Comparison of ENCODE assay signal across 8 cellular contexts in genomic region chr11:33857924-33858323, GRCh38. TPM values are rescaled to one million over a fixed set of nuclear protein-coding genes. Genes with fewer than 3 reads are reported as not detected.
DNase-seq lines count a peak whose midpoint lies in the region; ATAC-seq, FAIRE-seq and TF ChIP-seq lines count a peak whose summit lies in the region.

No MANE protein-coding gene starts in this region.

- H3K79me2 ChIP-seq in HepG2 (ENCODE audit: insufficient read depth, low read length) = no peaks in the 10 kb centered on the region

- in situ Hi-C loops in HepG2 (cut with HindIII; ENCODE audit: extremely low pct_ligation_motif_present, low pct_unique_long_range_greater_than_20kb) = loop anchor here (5.0 to 25.0 kb wide), 3 partner anchors 109 to 637 kb away; partner anchors contain the start of gene ABTB2

- H3K36me3 ChIP-seq in HepG2 (replicated peaks in 1 of 2; ENCODE audit: control insufficient read depth in 1 of 2, insufficient read depth in 2 of 2, low read length in 2 of 2) = no peaks in the 10 kb centered on the region

- no peak overlapping the region for H3K4me2 ChIP-seq in HepG2 (ENCODE audit: low read depth, low read length)

- no peaks in the 10 kb centered on the region for H3K9me3 ChIP-seq in HepG2 (ENCODE audit: low read length)

- no peak overlapping the region for H3K27ac ChIP-seq in HepG2 (ENCODE audit: extremely low read length, insufficient read depth, low read length)

- peaks cover 5 to 52% of the 10 kb centered on the region in 2 experiments for H3K27me3 ChIP-seq in HepG2 (ENCODE audit: control insufficient read depth in 1 of 2, insufficient read depth in 2 of 2, low read length in 2 of 2)

- CTCF ChIA-PET in HepG2 (lab: Yijun Ruan, JAX; ENCODE audit: low intra/inter-chr PET ratio, low total read pairs) = interaction anchor here (0.6 to 2.9 kb wide), 3 partner anchors 113 to 130 kb away, joined by 3 to 31 read pairs (median 5); no protein-coding TSS in a partner anchor

- TF ChIP-seq EP300 in HepG2 (IDR thresholded peaks at IDR 0.05; ENCODE audit: low read depth in 2 of 2, low read length in 2 of 2) = no peak
- TF ChIP-seq EP300 in HepG2 (CRISPR knock-in tag; IDR thresholded peaks at IDR 0.05; ENCODE audit: borderline replicate concordance) = no peak

- peak; percentile 77 for TF ChIP-seq RAD21 in HepG2 (CRISPR knock-in tag; IDR thresholded peaks at IDR 0.05)

- peak; percentile 86 for TF ChIP-seq CTCF in HepG2 (CRISPR knock-in tag; IDR thresholded peaks at IDR 0.05)

- intact Hi-C loops in HepG2 (cut with micrococcal nuclease; ENCODE audit: unreplicated experiment) = loop anchor here (1.0 to 5.0 kb wide), 3 partner anchors 113 to 1039 kb away; no protein-coding TSS in a partner anchor

- no peaks in the 10 kb centered on the region for H4K20me1 ChIP-seq in HepG2 (ENCODE audit: insufficient read depth, low read length)

- FAIRE-seq in HepG2 (lab: Jason Lieb, UNC) = peak; percentile 73

- 1% methylated on average over 10 of the region's 11 CpGs for WGBS in HepG2 (ENCODE audit: low lambda C conversion rate)

- H3K9ac ChIP-seq in HepG2 (ENCODE audit: insufficient read depth, low read depth, low read length) = no peak overlapping the region

- BruUV-seq in HepG2 (replicated peaks; lab: Mats Ljungman, UMichigan) = no TSS peak

- no peak overlapping the region for H3K4me3 ChIP-seq in HepG2 (replicated peaks in 1 of 3; ENCODE audit: insufficient read depth in 1 of 3, low read depth in 2 of 3, low read length in 3 of 3)

- no peaks in the 10 kb centered on the region for H3K4me1 ChIP-seq in HepG2 (ENCODE audit: insufficient read depth, low read length)

- POLR2A ChIA-PET in HepG2 (lab: Yijun Ruan, JAX) = no interaction called here

- no peak for TF ChIP-seq POLR2A in HepG2 (IDR thresholded peaks at IDR 0.05; ENCODE audit: insufficient read depth in 1 of 2, low read depth in 2 of 2, low read length in 2 of 2)

- peak; percentile 12 for DNase-seq in GF-D8 (lab: John Stamatoyannopoulos, UW)
- peak; percentile 75 for DNase-seq in NCI-H2227 treated with DMSO at 0.1 percent for 48 hours (lab: John Stamatoyannopoulos, UW)
- peak; percentile 61 for DNase-seq in activated CD4-positive, alpha-beta T cell treated with anti-CD3 and anti-CD28 coated beads for 1 hour
- peak; percentile 76 for DNase-seq in cerebellar cortex (ENCODE audit: low spot score)
- DNase-seq in HepG2 (ENCODE audit: low spot score) = peak; percentile 31
- peak; percentile 19 to 73 (median 36) for DNase-seq in stimulated activated CD4-positive, alpha-beta T cell treated with anti-CD3 and anti-CD28 coated beads, TNF-alpha, amount 100 ng/mL, for 1 hour (ENCODE audit: low read depth in 3 of 3, low spot score in 1 of 3)
- no peak for DNase-seq in epidermal melanocyte (ENCODE audit: insufficient read length, low spot score)

- H2AFZ ChIP-seq in HepG2 (ENCODE audit: low read length) = no peak overlapping the region

- peak; percentile 55 for ATAC-seq in HG03060 (IDR thresholded peaks at IDR 0.05; ENCODE audit: low read depth, unreplicated experiment)
- ATAC-seq in HepG2 = peak; percentile 88

TF ChIP-seq in HepG2, 621 proteins besides CTCF, POLR2A, EP300 and RAD21 (continues in another document):
- TF ChIP-seq ZBTB10 (CRISPR knock-in tag; IDR thresholded peaks at IDR 0.05; ENCODE audit: borderline replicate concordance) (no peak), PATZ1 (CRISPR knock-in tag; IDR thresholded peaks at IDR 0.05) (0 out of 2 replicates have a peak, but pooled peaks have one; percentile 35), BHLHE40 (IDR thresholded peaks at IDR 0.05; ENCODE audit: low read length) (no peak), POLR2AphosphoS5 (IDR thresholded peaks at IDR 0.05; ENCODE audit: low read depth, low read length) (no peak), MLXIP (CRISPR knock-in tag; IDR thresholded peaks at IDR 0.05; ENCODE audit: borderline replicate concordance) (no peak), SP1 (IDR thresholded peaks at IDR 0.05) (no peak), SP1 (CRISPR knock-in tag; IDR thresholded peaks at IDR 0.05) (no peak), ZNF672 (CRISPR knock-in tag; IDR thresholded peaks at IDR 0.05) (no peak), DPF2 (CRISPR knock-in tag; IDR thresholded peaks at IDR 0.05; ENCODE audit: borderline replicate concordance, low read depth) (no peak), NFYB (CRISPR knock-in tag; IDR thresholded peaks at IDR 0.05) (no peak), ZNF331 (CRISPR knock-in tag; IDR thresholded peaks at IDR 0.05) (no peak)

RNA-seq across cellular contexts. Expression of gene LMO2, which starts 34.0 kb away (rescaled TPM):
- total RNA-seq in HepG2 (2016; rRNA removed; fragmentation: Illumina TruSeq; extraction: Trizol) = not detected in 2 replicates
- total RNA-seq in HepG2 (2016; cell fraction: cytosol; rRNA removed; fragmentation: Illumina TruSeq; extraction: Trizol; ENCODE audit: low read depth) = not detected in 2 replicates
- not detected in 2 replicates for total RNA-seq in HepG2 (2016; cell fraction: insoluble cytoplasmic fraction; rRNA removed; fragmentation: Illumina TruSeq; extraction: Trizol)
- not detected in 2 replicates for total RNA-seq in HepG2 (2016; cell fraction: membrane; rRNA removed; fragmentation: Illumina TruSeq; extraction: Trizol)
- not detected in 2 replicates for total RNA-seq in HepG2 (2016; cell fraction: nucleus; rRNA removed; fragmentation: Illumina TruSeq; extraction: Trizol)
- polyA plus RNA-seq in HepG2 (2011; rRNA removed) = not detected in 2 replicates
- polyA plus RNA-seq in HepG2 (2011; cell fraction: cytosol; rRNA removed) = not detected in 2 replicates
- not detected in 2 replicates for polyA plus RNA-seq in HepG2 (2011; cell fraction: nucleus; rRNA removed)
- not detected in 2 replicates for polyA plus RNA-seq in HepG2 (2012)
- not detected in 2 replicates for polyA plus RNA-seq in HepG2 (2016; cell fraction: cytosol; fragmentation: Illumina TruSeq; extraction: Trizol; ENCODE audit: low read depth)
- not detected in 2 replicates for polyA plus RNA-seq in HepG2 (2016; cell fraction: insoluble cytoplasmic fraction; fragmentation: Illumina TruSeq; extraction: Trizol; ENCODE audit: low read depth)
- not detected in 2 replicates for polyA plus RNA-seq in HepG2 (2016; cell fraction: membrane; fragmentation: Illumina TruSeq; extraction: Trizol; ENCODE audit: low read depth)
- polyA plus RNA-seq in HepG2 (2016; cell fraction: nucleus; fragmentation: Illumina TruSeq; extraction: Trizol; ENCODE audit: insufficient read depth, low read depth) = not detected in 2 replicates
- 0.28 and 0.30 TPM in 2 replicates for polyA minus RNA-seq in HepG2 (2011; rRNA and poly(A)+ RNA removed; ENCODE audit: low replicate concordance)
- polyA minus RNA-seq in HepG2 (2011; cell fraction: cytosol; rRNA and poly(A)+ RNA removed) = not detected in 2 replicates
- not detected in 2 replicates for polyA minus RNA-seq in HepG2 (2011; cell fraction: nucleus; rRNA and poly(A)+ RNA removed)
